In genomic region chr11:66421492-66422205, GRCh38 we compare ENCODE assay signal across 8 cellular contexts. TPM values are rescaled to one million over a fixed set of nuclear protein-coding genes. Genes with fewer than 3 reads are reported as not detected.
DNase-seq lines count a peak whose midpoint lies in the region; ATAC-seq and TF ChIP-seq lines count a peak whose summit lies in the region.

No MANE protein-coding gene starts in this region.

- H3K27ac ChIP-seq in HEK293 (ENCODE audit: extremely low read depth, low read depth, low read length) (no peak overlapping the region), PC-3 (ENCODE audit: low read length) (no peak overlapping the region)

- intact Hi-C loops in CD14-positive monocyte (cut with micrococcal nuclease), result no loop called here
- intact Hi-C loops in PC-3 (cut with micrococcal nuclease), result no loop called here

- DNase-seq in CD14-positive monocyte (ENCODE audit: low spot score) (peak; percentile 82), PC-3 (peak; percentile 93), erythroblast (lab: John Stamatoyannopoulos, UW) (peak; percentile 85 to 90), middle frontal gyrus (ENCODE audit: extremely low spot score, low spot score) (peak; percentile 60), NCI-H1417 treated with DMSO at 0.1 percent for 48 hours (lab: John Stamatoyannopoulos, UW) (no peak)
- DNase-seq in activated T-cell treated with anti-CD3 and anti-CD28 coated beads, Interleukin-2, amount 50 U/mL, for 24 hours, result peak; percentile 94
- peak; percentile 69 to 70 for DNase-seq in stimulated activated CD8-positive, alpha-beta memory T cell treated with anti-CD3 and anti-CD28 coated beads, Interleukin-4, amount 100 ng/mL, for 4 hours (ENCODE audit: low read depth in 2 of 2, low spot score in 1 of 2)

- ATAC-seq in PC-3, result peak; percentile 31

- no peak overlapping the region for H3K9ac ChIP-seq in PC-3 (ENCODE audit: low read length)

- peaks cover 0 to 5% of the 10 kb centered on the region in 2 donors for H3K36me3 Mint-ChIP-seq in CD14-positive monocyte
- H3K36me3 Mint-ChIP-seq in activated T-cell treated with anti-CD3 and anti-CD28 coated beads, Interleukin-2, amount 50 U/mL, for 24 hours (ENCODE audit: low read depth), result no peaks in the 10 kb centered on the region

- no peak overlapping the region for H2AFZ ChIP-seq in PC-3 (ENCODE audit: low read length)

- peaks cover 8% of the 10 kb centered on the region for H3K4me1 Mint-ChIP-seq in CD14-positive monocyte
- peaks cover 30% of the 10 kb centered on the region for H3K4me1 Mint-ChIP-seq in activated T-cell treated with anti-CD3 and anti-CD28 coated beads, Interleukin-2, amount 50 U/mL, for 24 hours (ENCODE audit: low read depth)

- TF ChIP-seq CTCF in CD14-positive monocyte (IDR thresholded peaks at IDR 0.05) (no peak), HEK293 (tag by site-specific recombination; IDR thresholded peaks at IDR 0.05) (no peak), PC-3 (conservative IDR thresholded peaks at IDR 0.05; ENCODE audit: low read depth, low read length) (no peak)

- H3K27me3 Mint-ChIP-seq in CD14-positive monocyte (ENCODE audit: low read depth in 3 of 3), result peaks cover 26 to 41% (median 35%) of the 10 kb centered on the region in 3 donors
- H3K27me3 Mint-ChIP-seq in activated T-cell treated with anti-CD3 and anti-CD28 coated beads, Interleukin-2, amount 50 U/mL, for 24 hours, result peaks cover 42% of the 10 kb centered on the region

- H3F3A ChIP-seq in PC-3 (ENCODE audit: low read length, unreplicated experiment), result no peaks in the 10 kb centered on the region

- H4K20me1 ChIP-seq in PC-3 (ENCODE audit: low read length), result peaks cover 3% of the 10 kb centered on the region; the same call in 1 of the 2 replicates

- POLR2A ChIA-PET in HEK293 (lab: Yijun Ruan, JAX), result interaction anchor here (0.5 to 1.7 kb wide), 10 partner anchors 10 to 415 kb away, joined by 3 to 10 read pairs (median 4); partner anchors contain the start of genes DPP3, MRPL11, PELI3 and YIF1A
- POLR2A ChIA-PET in PC-3 (lab: Charles Lee; ENCODE audit: unreplicated experiment), result interaction anchor here (0.5 to 0.7 kb wide), 2 partner anchors 45 to 132 kb away, joined by 3 read pairs; no protein-coding TSS in a partner anchor

- BruUV-seq in PC-3 (replicated peaks; lab: Mats Ljungman, UMichigan), result no TSS peak

- H3K79me2 ChIP-seq in PC-3 (ENCODE audit: low read length), result no peaks in the 10 kb centered on the region

- CTCF ChIA-PET in HEK293 (lab: Yijun Ruan, JAX), result interaction anchor here (0.5 to 3.3 kb wide), 11 partner anchors 8 to 519 kb away, joined by 3 to 25 read pairs (median 4); partner anchors contain the start of gene MRPL11
- CTCF ChIA-PET in PC-3 (lab: Charles Lee), result interaction anchor here (0.6 to 1.1 kb wide), 3 partner anchors 17 to 256 kb away, joined by 3 read pairs; partner anchors contain the start of genes MRPL11 and RBM4B

- no peaks in the 10 kb centered on the region for H3K9me3 ChIP-seq in HEK293 (ENCODE audit: control insufficient read depth, insufficient read depth, low read depth, low read length)
- no peaks in the 10 kb centered on the region for H3K9me3 ChIP-seq in PC-3 (ENCODE audit: low read length)

- H3K4me2 ChIP-seq in PC-3 (ENCODE audit: low read length), result no peak overlapping the region

- H3K4me3 Mint-ChIP-seq in CD14-positive monocyte, result peak overlapping the region in 1 of 2 donors; percentile 36
- no peak overlapping the region for H3K4me3 Mint-ChIP-seq in activated T-cell treated with anti-CD3 and anti-CD28 coated beads, Interleukin-2, amount 50 U/mL, for 24 hours

- no peaks in the 10 kb centered on the region for H3K9me2 ChIP-seq in PC-3 (replicated peaks; ENCODE audit: low read length)

- H3K36me3 ChIP-seq in HEK293 (ENCODE audit: control insufficient read depth in 2 of 2, insufficient read depth in 1 of 2, low read length in 2 of 2), result no peaks in the 10 kb centered on the region
- H3K36me3 ChIP-seq in PC-3 (ENCODE audit: low read depth, low read length), result no peaks in the 10 kb centered on the region

- peaks cover 17% of the 10 kb centered on the region for H3K27me3 ChIP-seq in PC-3 (ENCODE audit: low read length)

- peaks cover 8 to 22% (median 13%) of the 10 kb centered on the region in 7 donors for H3K9me3 Mint-ChIP-seq in CD14-positive monocyte
- H3K9me3 Mint-ChIP-seq in activated T-cell treated with anti-CD3 and anti-CD28 coated beads, Interleukin-2, amount 50 U/mL, for 24 hours, result peaks cover 2% of the 10 kb centered on the region

- TF ChIP-seq POLR2A in erythroblast (IDR thresholded peaks at IDR 0.05; ENCODE audit: low read length), result no peak

- H3K4me1 ChIP-seq in HEK293 (ENCODE audit: control insufficient read depth, insufficient read depth, low read length) (no peaks in the 10 kb centered on the region), PC-3 (ENCODE audit: insufficient read depth, low read length) (peaks cover 12% of the 10 kb centered on the region)

- H3K27ac Mint-ChIP-seq in CD14-positive monocyte, result peak overlapping the region in 1 of 7 donors; percentile 45
- no peak overlapping the region for H3K27ac Mint-ChIP-seq in activated T-cell treated with anti-CD3 and anti-CD28 coated beads, Interleukin-2, amount 50 U/mL, for 24 hours

- no peak overlapping the region for H3K4me3 ChIP-seq in HEK293 (ENCODE audit: low read depth, low read length)
- no peak overlapping the region for H3K4me3 ChIP-seq in PC-3 (ENCODE audit: low read length)

TF ChIP-seq in HEK293, 187 proteins besides CTCF, POLR2A, EP300 and RAD21 (continues in another document):
- TF ChIP-seq ZNF138 (tag by site-specific recombination; IDR thresholded peaks at IDR 0.05; ENCODE audit: borderline replicate concordance) (no peak), ZNF558 (tag by site-specific recombination; IDR thresholded peaks at IDR 0.05) (peak; percentile 44; the same call in 1 of the 2 replicates), ZNF792 (tag by site-specific recombination; IDR thresholded peaks at IDR 0.05) (no peak), ZNF76 (tag by site-specific recombination; IDR thresholded peaks at IDR 0.05; ENCODE audit: borderline replicate concordance, low read depth) (peak; percentile 25; the same call in 1 of the 2 replicates), ZNF785 (tag by site-specific recombination; IDR thresholded peaks at IDR 0.05) (no peak), KLF10 (tag by site-specific recombination; IDR thresholded peaks at IDR 0.05) (no peak; the same call in 1 of the 2 replicates), ZNF335 (tag by site-specific recombination; conservative IDR thresholded peaks at IDR 0.05) (no peak), ZNF621 (tag by site-specific recombination; IDR thresholded peaks at IDR 0.05) (no peak), YY1 (tag by site-specific recombination; IDR thresholded peaks at IDR 0.05) (peak; percentile 71; the same call in 1 of the 2 replicates), ZFHX2 (tag by site-specific recombination; conservative IDR thresholded peaks at IDR 0.05) (no peak), ZNF184 (tag by site-specific recombination; IDR thresholded peaks at IDR 0.05) (peak; percentile 86), ZNF585B (tag by site-specific recombination; IDR thresholded peaks at IDR 0.05) (no peak), ZBTB49 (tag by site-specific recombination; IDR thresholded peaks at IDR 0.05; ENCODE audit: low read depth) (no peak), ZNF174 (tag by site-specific recombination; IDR thresholded peaks at IDR 0.05) (no peak), ZSCAN5A (tag by site-specific recombination; IDR thresholded peaks at IDR 0.05) (no peak; the same call in 1 of the 2 replicates), ZNF292 (tag by site-specific recombination; IDR thresholded peaks at IDR 0.05; ENCODE audit: borderline replicate concordance, low read depth) (no peak), ZNF561 (tag by site-specific recombination; IDR thresholded peaks at IDR 0.05; ENCODE audit: borderline replicate concordance) (peak; percentile 74; the same call in 1 of the 2 replicates), MZF1 (tag by site-specific recombination; IDR thresholded peaks at IDR 0.05; ENCODE audit: borderline replicate concordance) (0 out of 2 replicates have a peak, but pooled peaks have one; percentile 28), ZNF658 (tag by site-specific recombination; IDR thresholded peaks at IDR 0.05) (no peak), ZNF416 (tag by site-specific recombination; IDR thresholded peaks at IDR 0.05) (no peak)

RNA-seq across cellular contexts. Expression of gene NPAS4, which starts 0.8 kb away (rescaled TPM):
- polyA plus RNA-seq in CD14-positive monocyte, result not detected
- not detected in 2 replicates for total RNA-seq in PC-3 (2014; rRNA removed)

RNA-seq across cellular contexts. Expression of gene MRPL11, which starts 17.0 kb away (rescaled TPM):
- polyA plus RNA-seq in CD14-positive monocyte, result 10 to 100 TPM; 59.6 to 64.6 TPM
- 214 and 321 TPM in 2 replicates for total RNA-seq in PC-3 (2014; rRNA removed)

RNA-seq across cellular contexts. Expression of gene PELI3, which starts 45.1 kb away (rescaled TPM):
- polyA plus RNA-seq in CD14-positive monocyte, result 10 to 100 TPM; 11.3 to 13.2 TPM
- 22.9 and 35.2 TPM in 2 replicates for total RNA-seq in PC-3 (2014; rRNA removed)

RNA-seq across cellular contexts. Expression of gene SLC29A2, which starts 50.1 kb away (rescaled TPM):
- under 1 TPM in 1 of 2 donors, not detected in 1; 0.11 TPM for polyA plus RNA-seq in CD14-positive monocyte
- total RNA-seq in PC-3 (2014; rRNA removed), result 25.5 and 27.8 TPM in 2 replicates

RNA-seq across cellular contexts. Expression of gene DPP3, which starts 58.6 kb away (rescaled TPM):
- polyA plus RNA-seq in CD14-positive monocyte, result 10 to 100 TPM; 22.4 to 26.7 TPM
- total RNA-seq in PC-3 (2014; rRNA removed), result 135 and 165 TPM in 2 replicates
